In genomic region chr7:129805086-129805719, GRCh38 we compare ENCODE assay signal across 1 cellular context.
A peak's percentile ranks its signal among the peaks of the same experiment; 100 is the strongest.
TF ChIP-seq lines count a peak whose summit lies in the region.

No MANE protein-coding gene starts in this region.

TF ChIP-seq in HEK293, 187 proteins besides CTCF, POLR2A, EP300 and RAD21 (continued from another document):
- 0 out of 2 replicates have a peak, but pooled peaks have one; percentile 20 for TF ChIP-seq PATZ1 (tag by site-specific recombination; IDR thresholded peaks at IDR 0.05)
